In genomic region chr7:29275018-29275318, GRCh38 we compare ENCODE assay signal across 18 cellular contexts.
DNase-seq lines count a peak whose midpoint lies in the region; ATAC-seq, FAIRE-seq and TF ChIP-seq lines count a peak whose summit lies in the region.
"Had no signal": no experiment of that assay in that cellular context is flagged by ENCODE, and none has a peak within 500 bp of the region (broad histone marks: within the 10 kb centered on the region; RNA-seq: fewer than 3 reads in every experiment).

No MANE protein-coding gene starts in this region.

- in situ Hi-C loops in K562 (cut with MboI), result no loop called here

- H3F3A ChIP-seq in SU-DHL-6 (ENCODE audit: insufficient read depth), result peaks cover 23% of the 10 kb centered on the region

- H3K79me2 ChIP-seq in SU-DHL-6 (ENCODE audit: insufficient read depth, low read length) (no peaks in the 10 kb centered on the region), K562 (ENCODE audit: control insufficient read depth, insufficient read depth, low read length) (no peaks in the 10 kb centered on the region), H1 (ENCODE audit: control insufficient read depth in 1 of 2, insufficient read depth in 2 of 2, low read length in 2 of 2) (no peaks in the 10 kb centered on the region)

- intact Hi-C loops in K562 (cut with micrococcal nuclease), result no loop called here

- BruUV-seq in K562 (replicated peaks; lab: Mats Ljungman, UMichigan), result no TSS peak

- peak overlapping the region; percentile 56 for H3K4me2 ChIP-seq in SU-DHL-6 (ENCODE audit: low read depth, low read length, poor library complexity, severe bottlenecking)
- no peak overlapping the region for H3K4me2 ChIP-seq in K562 (ENCODE audit: insufficient read depth, low read length)
- no peak overlapping the region for H3K4me2 ChIP-seq in H1 (ENCODE audit: insufficient read depth in 1 of 2, low read depth in 2 of 2, low read length in 2 of 2)
- H3K4me2 ChIP-seq: A549 had no signal

- no peaks in the 10 kb centered on the region for H3K9me3 Mint-ChIP-seq in stimulated activated naive CD8-positive, alpha-beta T cell treated with anti-CD3 and anti-CD28 coated beads, Interleukin-15, amount 100 ng/mL, for 72 hours
- no peaks in the 10 kb centered on the region for H3K9me3 Mint-ChIP-seq in CD8-positive, alpha-beta memory T cell
- H3K9me3 Mint-ChIP-seq: CD8-positive, alpha-beta T cell had no signal

- no peak overlapping the region for H2BK15ac ChIP-seq in H1 (ENCODE audit: low read length)

- no peak overlapping the region for H2BK20ac ChIP-seq in H1 (ENCODE audit: low read length)

- no peaks in the 10 kb centered on the region for H3K9me2 ChIP-seq in SU-DHL-6 (replicated peaks; ENCODE audit: insufficient read depth, low read length)

- DNase-seq in K562 (ENCODE audit: extremely low read depth in 1 of 4, low spot score in 3 of 4) (no peak), H1 (ENCODE audit: low read depth in 1 of 2, low spot score in 2 of 2) (no peak), substantia nigra (lab: John Stamatoyannopoulos, UW) (no peak), foreskin melanocyte (no peak)
- no peak for DNase-seq in stimulated activated naive CD8-positive, alpha-beta T cell treated with anti-CD3 and anti-CD28 coated beads, Interleukin-15, amount 100 ng/mL, for 72 hours
- no peak for DNase-seq in CD8-positive, alpha-beta memory T cell
- DNase-seq in stimulated activated CD4-positive, alpha-beta T cell treated with anti-CD3 and anti-CD28 coated beads, Interleukin-1b, Interleukin-23, amount 100 ng/mL, for 48 hours, result no peak
- DNase-seq: Caco-2; CD8-positive, alpha-beta T cell; DMS53; GF-D8; GOT3; HCEC 1CT; HFFc6 had no signal

- peak overlapping the region; percentile 95 for H3K27ac ChIP-seq in SU-DHL-6 (ENCODE audit: low read depth, low read length)
- H3K27ac ChIP-seq in K562 (ENCODE audit: extremely low read depth, low read depth, low read length), result no peak overlapping the region
- H3K27ac ChIP-seq in H1 (ENCODE audit: low read depth, low read length), result no peak overlapping the region
- H3K27ac ChIP-seq in substantia nigra (ENCODE audit: low read depth, low read length, poor library complexity, severe bottlenecking), result peak overlapping the region; percentile 91
- no peak overlapping the region for H3K27ac ChIP-seq in CD8-positive, alpha-beta memory T cell (ENCODE audit: low read depth, low read length)
- H3K27ac ChIP-seq: A549 had no signal

- CTCF ChIA-PET in K562 (lab: Yijun Ruan, JAX; ENCODE audit: low intra/inter-chr PET ratio), result no interaction called here
- CTCF ChIA-PET in H1 (lab: Charles Lee; ENCODE audit: partially characterized antibody), result interaction anchor here (0.6 to 1.3 kb wide), 2 partner anchors 35 to 293 kb away, joined by 3 to 4 read pairs; no protein-coding TSS in a partner anchor
- CTCF ChIA-PET in CD8-positive, alpha-beta memory T cell (lab: Charles Lee), result interaction anchor here (2.1 kb wide), 1 partner anchor 85 kb away, joined by 5 read pairs; no protein-coding TSS in a partner anchor

- H2BK120ac ChIP-seq in H1 (replicated peaks; ENCODE audit: low read depth, low read length), result no peak overlapping the region

- no peak overlapping the region for H3K4me3 ChIP-seq in SU-DHL-6 (ENCODE audit: insufficient read depth, low read length, poor library complexity, severe bottlenecking)
- H3K4me3 ChIP-seq in K562, result no peak overlapping the region
- no peak overlapping the region for H3K4me3 ChIP-seq in H1 (ENCODE audit: extremely low read depth in 1 of 4, insufficient read depth in 2 of 4, low read depth in 3 of 4, low read length in 4 of 4)
- no peak overlapping the region for H3K4me3 ChIP-seq in CD8-positive, alpha-beta memory T cell (ENCODE audit: low read length)
- H3K4me3 ChIP-seq: A549 had no signal

- H2AFZ ChIP-seq in SU-DHL-6 (ENCODE audit: low read depth, low read length, severe bottlenecking), result no peak overlapping the region
- no peak overlapping the region for H2AFZ ChIP-seq in K562 (ENCODE audit: low read depth, low read length)
- no peak overlapping the region for H2AFZ ChIP-seq in H1 (ENCODE audit: low read length)

- no peak overlapping the region for H3K4me3 Mint-ChIP-seq in stimulated activated naive CD8-positive, alpha-beta T cell treated with anti-CD3 and anti-CD28 coated beads, Interleukin-15, amount 100 ng/mL, for 72 hours
- H3K4me3 Mint-ChIP-seq in CD8-positive, alpha-beta memory T cell, result no peak overlapping the region
- H3K4me3 Mint-ChIP-seq: CD14-positive monocyte, HFFc6 had no signal

- no peak for TF ChIP-seq POLR2A in K562 (conservative IDR thresholded peaks at IDR 0.05)
- no peak for TF ChIP-seq POLR2A in H1 (IDR thresholded peaks at IDR 0.05; ENCODE audit: control extremely low read depth in 1 of 2, low read depth in 2 of 2, low read length in 2 of 2)

- peaks cover 29% of the 10 kb centered on the region for H3K27me3 Mint-ChIP-seq in stimulated activated naive CD8-positive, alpha-beta T cell treated with anti-CD3 and anti-CD28 coated beads, Interleukin-15, amount 100 ng/mL, for 72 hours
- no peaks in the 10 kb centered on the region for H3K27me3 Mint-ChIP-seq in CD8-positive, alpha-beta memory T cell

- no peaks in the 10 kb centered on the region for H3K27me3 ChIP-seq in SU-DHL-6 (ENCODE audit: low read length)
- H3K27me3 ChIP-seq in K562 (ENCODE audit: control insufficient read depth in 2 of 2, insufficient read depth in 2 of 2, low read length in 2 of 2), result peaks cover 0 to 14% of the 10 kb centered on the region in 2 experiments; a peak in 2 of 5 replicates
- H3K27me3 ChIP-seq in H1 (replicated peaks in 1 of 4; ENCODE audit: control insufficient read depth in 3 of 4, extremely low read depth in 1 of 4, insufficient read depth in 3 of 4, low read length in 3 of 4), result no peaks in the 10 kb centered on the region
- H3K27me3 ChIP-seq in CD8-positive, alpha-beta memory T cell (ENCODE audit: insufficient read depth, low read length, poor library complexity, severe bottlenecking), result no peaks in the 10 kb centered on the region

- H3K9me3 ChIP-seq in SU-DHL-6 (ENCODE audit: insufficient read depth, low read length) (no peaks in the 10 kb centered on the region), K562 (replicated peaks; ENCODE audit: control insufficient read depth, insufficient read depth, low read depth, low read length) (no peaks in the 10 kb centered on the region), H1 (ENCODE audit: insufficient read depth in 2 of 2, low read depth in 1 of 2, low read length in 1 of 2) (no peaks in the 10 kb centered on the region)
- no peaks in the 10 kb centered on the region for H3K9me3 ChIP-seq in CD8-positive, alpha-beta memory T cell (ENCODE audit: low read length)
- H3K9me3 ChIP-seq: A549, Caco-2 had no signal

- H3K36me3 ChIP-seq in SU-DHL-6 (ENCODE audit: low read length), result no peaks in the 10 kb centered on the region
- no peaks in the 10 kb centered on the region for H3K36me3 ChIP-seq in K562 (ENCODE audit: control insufficient read depth, insufficient read depth, low read length)
- no peaks in the 10 kb centered on the region for H3K36me3 ChIP-seq in H1 (ENCODE audit: control insufficient read depth in 2 of 4, insufficient read depth in 4 of 4, low read length in 3 of 4)
- H3K36me3 ChIP-seq in CD8-positive, alpha-beta memory T cell (ENCODE audit: insufficient read depth, low read length), result no peaks in the 10 kb centered on the region

- no peaks in the 10 kb centered on the region for H3K36me3 Mint-ChIP-seq in CD8-positive, alpha-beta memory T cell
- H3K36me3 Mint-ChIP-seq: CD8-positive, alpha-beta T cell had no signal

- no peak overlapping the region for H3K23ac ChIP-seq in H1 (ENCODE audit: insufficient read length)

- TF ChIP-seq CTCF in SU-DHL-6 (IDR thresholded peaks at IDR 0.05; ENCODE audit: insufficient read depth, low read length, poor library complexity, severe bottlenecking), result no peak
- TF ChIP-seq CTCF in K562 (IDR thresholded peaks at IDR 0.05 in 2 of 3, conservative IDR thresholded peaks at IDR 0.05 in 1 of 3; ENCODE audit: insufficient read depth in 2 of 3, low read depth in 1 of 3, low read length in 3 of 3), result no peak
- TF ChIP-seq CTCF in H1 (IDR thresholded peaks at IDR 0.05; ENCODE audit: control extremely low read depth in 1 of 3, insufficient read depth in 1 of 3, low read depth in 1 of 3, low read length in 3 of 3), result no peak

- 0% methylated on average over 2 of the region's 2 CpGs for WGBS in K562 (ENCODE audit: insufficient coverage, low coverage, missing lambda C conversion rate)
- 95% methylated on average over 2 of the region's 2 CpGs; no CpG with 5 or more reads in 1 of the 2 experiments for WGBS in H1 (ENCODE audit: extremely low coverage in 1 of 2, insufficient coverage in 1 of 2, insufficient read length in 1 of 2, insufficient replicate concordance in 2 of 2, low coverage in 1 of 2, low lambda C conversion rate in 2 of 2, missing lambda C conversion rate in 1 of 2), 2 experiments

- H2BK12ac ChIP-seq in H1 (ENCODE audit: low read depth, low read length), result no peak overlapping the region

- H4K8ac ChIP-seq in H1 (ENCODE audit: extremely low read depth, insufficient read depth, low read length), result no peak overlapping the region

- H3K79me1 ChIP-seq in H1 (ENCODE audit: low read depth, low read length), result no peaks in the 10 kb centered on the region

- ATAC-seq in K562, result no peak
- no peak for ATAC-seq in stimulated activated naive CD8-positive, alpha-beta T cell treated with anti-CD3 and anti-CD28 coated beads, Interleukin-15, amount 100 ng/mL, for 72 hours
- ATAC-seq: A549; CD8-positive, alpha-beta T cell had no signal

- H3K56ac ChIP-seq in H1 (replicated peaks; ENCODE audit: insufficient read length, low read depth, low read length), result no peak overlapping the region

- no peak for TF ChIP-seq EP300 in K562 (IDR thresholded peaks at IDR 0.05; ENCODE audit: low read length)
- TF ChIP-seq EP300 in H1 (IDR thresholded peaks at IDR 0.05; ENCODE audit: borderline replicate concordance in 1 of 2, low read depth in 2 of 2, low read length in 2 of 2), result no peak

- FAIRE-seq in K562 (lab: Jason Lieb, UNC) (no peak), H1 (lab: Jason Lieb, UNC) (no peak)
- FAIRE-seq: A549, GM19239 had no signal

- H4K91ac ChIP-seq in H1 (replicated peaks; ENCODE audit: insufficient read length, low read length), result no peak overlapping the region

- H3K14ac ChIP-seq in H1 (ENCODE audit: insufficient read length), result no peak overlapping the region

- H3K9me1 ChIP-seq in K562 (ENCODE audit: control insufficient read depth, insufficient read depth, low read length), result no peaks in the 10 kb centered on the region

- H3K4ac ChIP-seq in H1 (replicated peaks; ENCODE audit: insufficient read length, low read depth, low read length), result no peak overlapping the region

- H3K18ac ChIP-seq in H1 (ENCODE audit: extremely low read depth, low read length), result no peak overlapping the region

- TF ChIP-seq RAD21 in K562 (CRISPR knock-in tag; conservative IDR thresholded peaks at IDR 0.05 in 1 of 2, IDR thresholded peaks at IDR 0.05 in 1 of 2) (no peak), H1 (IDR thresholded peaks at IDR 0.05 in 1 of 2, conservative IDR thresholded peaks at IDR 0.05 in 1 of 2; ENCODE audit: low read depth in 2 of 2, low read length in 2 of 2) (no peak)

- no peak overlapping the region for H3K27ac Mint-ChIP-seq in stimulated activated naive CD8-positive, alpha-beta T cell treated with anti-CD3 and anti-CD28 coated beads, Interleukin-15, amount 100 ng/mL, for 72 hours
- no peak overlapping the region for H3K27ac Mint-ChIP-seq in CD8-positive, alpha-beta memory T cell
- H3K27ac Mint-ChIP-seq: CD8-positive, alpha-beta T cell; HFFc6 had no signal

- H4K5ac ChIP-seq in H1 (ENCODE audit: insufficient read length, low read depth, low read length), result no peak overlapping the region

- H3K23me2 ChIP-seq in H1 (ENCODE audit: low read depth, low read length), result peaks cover 3% of the 10 kb centered on the region; the same call in 1 of the 2 replicates

- H4K20me1 ChIP-seq in SU-DHL-6 (ENCODE audit: low read depth, low read length) (no peaks in the 10 kb centered on the region), K562 (replicated peaks; ENCODE audit: control insufficient read depth, insufficient read depth, low read length) (no peaks in the 10 kb centered on the region; the same call in 1 of the 2 replicates), H1 (replicated peaks in 1 of 2; ENCODE audit: control insufficient read depth in 1 of 2, insufficient read depth in 2 of 2, low read length in 2 of 2) (no peaks in the 10 kb centered on the region)

- H2BK5ac ChIP-seq in H1 (ENCODE audit: low read depth, low read length), result no peak overlapping the region

- POLR2A ChIA-PET in K562 (lab: Yijun Ruan, JAX) (interaction anchor here (0.6 kb wide), 1 partner anchor 55 kb away, joined by 3 read pairs; no protein-coding TSS in a partner anchor), H1 (lab: Charles Lee; ENCODE audit: partially characterized antibody) (no interaction called here)
- POLR2A ChIA-PET in CD8-positive, alpha-beta memory T cell (lab: Charles Lee), result no interaction called here

- H3K9ac ChIP-seq in SU-DHL-6 (ENCODE audit: low read length) (no peak overlapping the region), K562 (ENCODE audit: insufficient read depth in 1 of 2, low read depth in 2 of 2, low read length in 2 of 2) (no peak overlapping the region), H1 (replicated peaks in 1 of 4; ENCODE audit: extremely low read depth in 1 of 4, low read depth in 3 of 4, low read length in 3 of 4) (no peak overlapping the region)

- peaks cover 22% of the 10 kb centered on the region for H3K4me1 Mint-ChIP-seq in stimulated activated naive CD8-positive, alpha-beta T cell treated with anti-CD3 and anti-CD28 coated beads, Interleukin-15, amount 100 ng/mL, for 72 hours
- H3K4me1 Mint-ChIP-seq in CD8-positive, alpha-beta memory T cell, result peaks cover 53 to 90% (median 75%) of the 10 kb centered on the region in 3 donors

- H3K4me1 ChIP-seq in K562 (replicated peaks in 1 of 2; ENCODE audit: control insufficient read depth in 2 of 2, insufficient read depth in 2 of 2, low read length in 2 of 2) (no peaks in the 10 kb centered on the region), H1 (replicated peaks in 1 of 4; ENCODE audit: control insufficient read depth in 3 of 4, insufficient read depth in 4 of 4, low read length in 3 of 4) (peaks cover 8 to 21% (median 15%) of the 10 kb centered on the region in 4 experiments; a peak in 5 of 7 replicates)
- peaks cover 14% of the 10 kb centered on the region for H3K4me1 ChIP-seq in CD8-positive, alpha-beta memory T cell (ENCODE audit: insufficient read depth, low read length)
- H3K4me1 ChIP-seq: A549 had no signal

- no peak overlapping the region for H2AK5ac ChIP-seq in H1 (ENCODE audit: low read depth, low read length)

Comparison
In these comparisons a context has a peak if more than half of its experiments do, and no peak if none do; other contexts are left out.
1. H3K27ac ChIP-seq: peak in SU-DHL-6 (single experiment) and substantia nigra (single experiment); none in K562 (single experiment), H1 (single experiment) and CD8-positive, alpha-beta memory T cell (single experiment).